Comparison of ENCODE assay signal across 8 cellular contexts in genomic region chr17:6639651-6640535, GRCh38. TPM values are rescaled to one million over a fixed set of nuclear protein-coding genes. Genes with fewer than 3 reads are reported as not detected.
DNase-seq lines count a peak whose midpoint lies in the region; ATAC-seq and TF ChIP-seq lines count a peak whose summit lies in the region.

No MANE protein-coding gene starts in this region.

- H2BK5ac ChIP-seq in IMR-90 (ENCODE audit: low read depth, low read length, poor library complexity, severe bottlenecking), result peak overlapping the region; percentile 78

- H3K27ac Mint-ChIP-seq in activated CD4-positive, alpha-beta memory T cell treated with anti-CD3 and anti-CD28 coated beads for 36 hours, result peak overlapping the region; percentile 95
- H3K27ac Mint-ChIP-seq in nephron progenitor cell, result peak overlapping the region; percentile 100

- no peak overlapping the region for H2BK20ac ChIP-seq in IMR-90 (ENCODE audit: low read depth, low read length)

- POLR2A ChIA-PET in IMR-90 (lab: Charles Lee; ENCODE audit: unreplicated experiment), result interaction anchor here (1.0 kb wide), 1 partner anchor 13 kb away, joined by 3 read pairs; no protein-coding TSS in a partner anchor
- POLR2A ChIA-PET in activated CD4-positive, alpha-beta memory T cell treated with anti-CD3 and anti-CD28 coated beads for 36 hours (lab: Charles Lee), result interaction anchor here (0.6 to 4.6 kb wide), 3 partner anchors 11 to 18 kb away, joined by 3 to 28 read pairs (median 3); partner anchors contain the start of genes C17orf100 and MED31

- H3K27me3 Mint-ChIP-seq in activated CD4-positive, alpha-beta memory T cell treated with anti-CD3 and anti-CD28 coated beads for 36 hours, result no peaks in the 10 kb centered on the region
- no peaks in the 10 kb centered on the region for H3K27me3 Mint-ChIP-seq in nephron progenitor cell (ENCODE audit: low read depth, poor library complexity)

- H2BK15ac ChIP-seq in IMR-90 (ENCODE audit: low read depth, low read length), result no peak overlapping the region

- H4K8ac ChIP-seq in IMR-90 (ENCODE audit: low read depth in 2 of 2, low read length in 2 of 2), result peak overlapping the region; percentile 89 to 99

- H3K14ac ChIP-seq in IMR-90 (replicated peaks; ENCODE audit: low read depth, low read length), result peak overlapping the region; percentile 88

- H3K9me1 ChIP-seq in IMR-90 (ENCODE audit: insufficient read depth, low read length), result 0 out of 2 replicates have a peak, but pooled peaks cover 5% of the 10 kb centered on the region

- no peaks in the 10 kb centered on the region for H3K27me3 ChIP-seq in IMR-90 (ENCODE audit: control insufficient read depth, insufficient read depth, low read length)

- TF ChIP-seq POLR2A in IMR-90 (IDR thresholded peaks at IDR 0.05; ENCODE audit: low read depth, low read length), result no peak

- dilution Hi-C loops in IMR-90 (cut with HindIII; ENCODE audit: low sequenced_read_pairs, unreplicated experiment), result no loop called here

- peak overlapping the region; percentile 89 for H3K23ac ChIP-seq in IMR-90 (ENCODE audit: low read depth, low read length)

- peak overlapping the region; percentile 73 for H3K4ac ChIP-seq in IMR-90 (ENCODE audit: low read depth, low read length)

- H4K5ac ChIP-seq in IMR-90 (ENCODE audit: low read depth, low read length), result peak overlapping the region; percentile 57; the same call in 1 of the 2 replicates

- BruUV-seq in IMR-90 (replicated peaks; lab: Mats Ljungman, UMichigan), result no TSS peak

- H2AK9ac ChIP-seq in IMR-90 (replicated peaks; ENCODE audit: low read depth, low read length, poor library complexity), result peak overlapping the region; percentile 94

- peak overlapping the region; percentile 81 for H3K4me2 ChIP-seq in IMR-90 (ENCODE audit: low read depth, low read length)

- peak overlapping the region; percentile 81 for H4K91ac ChIP-seq in IMR-90 (ENCODE audit: insufficient read depth, low read depth, low read length)

- H3K27ac ChIP-seq in IMR-90 (ENCODE audit: insufficient read depth, low read length), result peak overlapping the region; percentile 93

- no peak for TF ChIP-seq CTCF in IMR-90 (conservative IDR thresholded peaks at IDR 0.05; ENCODE audit: low read depth, low read length)
- TF ChIP-seq CTCF in fibroblast of mammary gland (conservative IDR thresholded peaks at IDR 0.05; ENCODE audit: control insufficient read depth, insufficient read depth, low read depth, low read length), result no peak
- TF ChIP-seq CTCF in nephron progenitor cell (IDR thresholded peaks at IDR 0.05), result no peak

- H3K4me1 ChIP-seq in IMR-90 (ENCODE audit: control insufficient read depth, insufficient read depth, low read length), result peaks cover 9% of the 10 kb centered on the region

- intact Hi-C loops in IMR-90 (cut with micrococcal nuclease), result loop anchor here (1.0 to 5.0 kb wide), 2 partner anchors 167 to 198 kb away; partner anchors contain the start of gene PIMREG
- intact Hi-C loops in activated CD4-positive, alpha-beta memory T cell treated with anti-CD3 and anti-CD28 coated beads for 36 hours (cut with micrococcal nuclease), result loop anchor here (2.0 to 5.0 kb wide), 4 partner anchors 63 to 1153 kb away; partner anchors contain the start of genes DERL2, MIS12, NLRP1 and PIMREG

- no peaks in the 10 kb centered on the region for H3K9me3 Mint-ChIP-seq in activated CD4-positive, alpha-beta memory T cell treated with anti-CD3 and anti-CD28 coated beads for 36 hours
- no peaks in the 10 kb centered on the region for H3K9me3 Mint-ChIP-seq in nephron progenitor cell

- no peak overlapping the region; the same call in 1 of the 2 replicates for H3K18ac ChIP-seq in IMR-90 (ENCODE audit: low read depth, low read length)

- H2BK120ac ChIP-seq in IMR-90 (ENCODE audit: low read depth, low read length), result peak overlapping the region; percentile 6; the same call in 1 of the 2 replicates

- H2AFZ ChIP-seq in IMR-90 (replicated peaks; ENCODE audit: low read length, poor library complexity), result peak overlapping the region; percentile 100

- no peaks in the 10 kb centered on the region for H3K9me3 ChIP-seq in IMR-90 (ENCODE audit: control insufficient read depth, insufficient read depth, low read length)

- CTCF ChIA-PET in IMR-90 (lab: Yijun Ruan, JAX), result no interaction called here
- CTCF ChIA-PET in activated CD4-positive, alpha-beta memory T cell treated with anti-CD3 and anti-CD28 coated beads for 36 hours (lab: Charles Lee), result interaction anchor here (1.0 to 1.7 kb wide), 3 partner anchors 10 to 167 kb away, joined by 3 to 8 read pairs (median 5); no protein-coding TSS in a partner anchor

- H3K9ac ChIP-seq in IMR-90 (ENCODE audit: low read depth, low read length), result peak overlapping the region; percentile 94

- H3K4me3 ChIP-seq in IMR-90 (ENCODE audit: insufficient read depth, low read depth, low read length) (peak overlapping the region; percentile 81), fibroblast of mammary gland (ENCODE audit: control insufficient read depth, low read depth, low read length) (peak overlapping the region; percentile 94)

- 0% methylated on average over 26 of the region's 66 CpGs; no CpG with 5 or more reads in 1 of the 2 experiments for WGBS in IMR-90 (ENCODE audit: extremely low coverage in 2 of 2, insufficient read length in 1 of 2), 2 experiments

- in situ Hi-C loops in IMR-90 (cut with MboI; ENCODE audit: low sequenced_read_pairs), result loop anchor here (10.0 kb wide), 1 partner anchor 165 kb away; no protein-coding TSS in a partner anchor

- H3K56ac ChIP-seq in IMR-90 (ENCODE audit: extremely low read depth, insufficient read depth, low read length), result peak overlapping the region; percentile 38

- DNase-seq in activated naive CD4-positive, alpha-beta T cell treated with Interleukin-2 at 50 U/mL for 16 hours, result peak; percentile 47
- DNase-seq in activated naive CD4-positive, alpha-beta T cell (lab: John Stamatoyannopoulos, UW), result no peak
- DNase-seq in IMR-90 (peak; percentile 38), fibroblast of mammary gland (ENCODE audit: low read depth) (peak; percentile 28), nephron progenitor cell (peak; percentile 63), NCI-H1048 (lab: John Stamatoyannopoulos, UW) (no peak)
- DNase-seq in activated CD4-positive, alpha-beta memory T cell treated with anti-CD3 and anti-CD28 coated beads for 36 hours, result peak; percentile 45

- peak overlapping the region; percentile 87 for H2AK5ac ChIP-seq in IMR-90 (ENCODE audit: low read depth, low read length)

- peaks cover 25% of the 10 kb centered on the region for H3K36me3 Mint-ChIP-seq in activated CD4-positive, alpha-beta memory T cell treated with anti-CD3 and anti-CD28 coated beads for 36 hours
- H3K36me3 Mint-ChIP-seq in nephron progenitor cell (ENCODE audit: low read depth), result peaks cover 20% of the 10 kb centered on the region

- H3K79me1 ChIP-seq in IMR-90 (ENCODE audit: low read depth in 1 of 2, low read length in 2 of 2), result peaks cover 9 to 75% of the 10 kb centered on the region in 2 experiments

- peak; percentile 42 for ATAC-seq in IMR-90 (ENCODE audit: low read depth)
- ATAC-seq in GM21447 (IDR thresholded peaks at IDR 0.05; ENCODE audit: unreplicated experiment), result no peak

- peak overlapping the region; percentile 90 for H3K4me3 Mint-ChIP-seq in activated CD4-positive, alpha-beta memory T cell treated with anti-CD3 and anti-CD28 coated beads for 36 hours
- peak overlapping the region; percentile 92 for H3K4me3 Mint-ChIP-seq in nephron progenitor cell

- peaks cover 54% of the 10 kb centered on the region for H3K4me1 Mint-ChIP-seq in activated CD4-positive, alpha-beta memory T cell treated with anti-CD3 and anti-CD28 coated beads for 36 hours (ENCODE audit: low read depth)
- H3K4me1 Mint-ChIP-seq in nephron progenitor cell, result peaks cover 50% of the 10 kb centered on the region

- no peak for TF ChIP-seq RAD21 in IMR-90 (IDR thresholded peaks at IDR 0.05; ENCODE audit: low read length)

- H4K20me1 ChIP-seq in IMR-90 (ENCODE audit: insufficient read depth, low read length), result no peaks in the 10 kb centered on the region; the same call in 1 of the 2 replicates

- peaks cover 5% of the 10 kb centered on the region for H3K36me3 ChIP-seq in IMR-90 (ENCODE audit: control insufficient read depth, insufficient read depth, low read length)

TF ChIP-seq in IMR-90, 13 proteins besides CTCF, POLR2A, EP300 and RAD21 (continues in another document):
- TF ChIP-seq RFX5 (IDR thresholded peaks at IDR 0.05; ENCODE audit: low read depth, low read length) (no peak), MAFK (IDR thresholded peaks at IDR 0.05; ENCODE audit: low read depth, low read length) (no peak)

RNA-seq across cellular contexts. Expression of gene KIAA0753, which starts 0.6 kb away (rescaled TPM):
- 17.6 and 18.3 TPM in 2 replicates for total RNA-seq in IMR-90 (2012; rRNA removed)
- 6.8 and 10.2 TPM in 2 replicates for polyA plus RNA-seq in IMR-90 (2012; rRNA removed)
- polyA plus RNA-seq in IMR-90 (2012; cell fraction: cytosol; rRNA removed), result 1.7 and 3.5 TPM in 2 replicates
- 6.1 and 34.4 TPM in 2 replicates for polyA plus RNA-seq in IMR-90 (2012; cell fraction: nucleus; rRNA removed; ENCODE audit: low replicate concordance)
- 10 to 100 TPM; 14.2 to 14.7 TPM for total RNA-seq in activated CD4-positive, alpha-beta memory T cell treated with anti-CD3 and anti-CD28 coated beads for 36 hours

RNA-seq across cellular contexts. Expression of gene TXNDC17, which starts 1.0 kb away (rescaled TPM):
- total RNA-seq in IMR-90 (2012; rRNA removed), result 45.0 and 174 TPM in 2 replicates
- polyA plus RNA-seq in IMR-90 (2012; rRNA removed), result 494 and 518 TPM in 2 replicates
- polyA plus RNA-seq in IMR-90 (2012; cell fraction: cytosol; rRNA removed), result 496 and 532 TPM in 2 replicates
- 127 and 204 TPM in 2 replicates for polyA plus RNA-seq in IMR-90 (2012; cell fraction: nucleus; rRNA removed; ENCODE audit: low replicate concordance)
- 100 to 1,000 TPM; 107 to 123 TPM for total RNA-seq in activated CD4-positive, alpha-beta memory T cell treated with anti-CD3 and anti-CD28 coated beads for 36 hours

RNA-seq across cellular contexts. Expression of gene MED31, which starts 11.5 kb away (rescaled TPM):
- total RNA-seq in IMR-90 (2012; rRNA removed), result 5.6 and 8.1 TPM in 2 replicates
- polyA plus RNA-seq in IMR-90 (2012; rRNA removed), result 11.6 and 13.9 TPM in 2 replicates
- 2.4 and 9.5 TPM in 2 replicates for polyA plus RNA-seq in IMR-90 (2012; cell fraction: cytosol; rRNA removed)
- polyA plus RNA-seq in IMR-90 (2012; cell fraction: nucleus; rRNA removed; ENCODE audit: low replicate concordance), result 0.83 and 9.7 TPM in 2 replicates
- 10 to 100 TPM; 22.6 to 25.9 TPM for total RNA-seq in activated CD4-positive, alpha-beta memory T cell treated with anti-CD3 and anti-CD28 coated beads for 36 hours

RNA-seq across cellular contexts. Expression of gene C17orf100, which starts 11.7 kb away (rescaled TPM):
- 0.18 and 0.28 TPM in 2 replicates for total RNA-seq in IMR-90 (2012; rRNA removed)
- 1.8 and 2.9 TPM in 2 replicates for polyA plus RNA-seq in IMR-90 (2012; rRNA removed)
- 1.8 and 2.8 TPM in 2 replicates for polyA plus RNA-seq in IMR-90 (2012; cell fraction: cytosol; rRNA removed)
- 1.4 and 1.8 TPM in 2 replicates for polyA plus RNA-seq in IMR-90 (2012; cell fraction: nucleus; rRNA removed; ENCODE audit: low replicate concordance)
- total RNA-seq in activated CD4-positive, alpha-beta memory T cell treated with anti-CD3 and anti-CD28 coated beads for 36 hours, result 1 to 10 TPM; 1.5 to 1.8 TPM

Comparison
In these comparisons a context has a peak if more than half of its experiments do, and no peak if none do; other contexts are left out.
1. DNase-seq: peak in activated naive CD4-positive, alpha-beta T cell treated with Interleukin-2 at 50 U/mL for 16 hours (single experiment), IMR-90 (single experiment), activated CD4-positive, alpha-beta memory T cell treated with anti-CD3 and anti-CD28 coated beads for 36 hours (single experiment), fibroblast of mammary gland (single experiment) and nephron progenitor cell (single experiment); none in activated naive CD4-positive, alpha-beta T cell (0 of 4) and NCI-H1048 (single experiment).